20 cellular contexts compared by ENCODE assay signal in the genomic region with DNA sequence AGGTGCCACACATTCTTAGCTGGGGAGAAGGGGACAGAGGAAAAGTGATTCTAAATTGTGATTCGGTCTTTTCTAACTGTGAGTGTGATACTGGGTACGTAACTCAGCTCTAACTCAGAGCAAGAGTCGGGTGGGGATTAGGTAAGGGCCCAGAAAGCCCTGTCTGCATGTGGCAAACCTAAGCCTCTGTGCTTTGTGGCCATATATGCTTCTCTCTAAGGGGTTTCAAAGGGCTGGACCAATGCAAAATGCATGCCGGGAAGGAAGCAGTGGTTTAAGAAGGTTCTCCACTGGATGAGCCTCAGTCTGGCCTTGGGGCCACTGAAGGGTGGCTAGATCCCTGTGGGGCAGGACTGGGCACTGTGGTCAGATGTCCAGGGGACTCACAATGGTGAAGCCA.
DNase-seq lines count a peak whose midpoint lies in the region; ATAC-seq and TF ChIP-seq lines count a peak whose summit lies in the region.
"Had no signal": no experiment of that assay in that cellular context is flagged by ENCODE, and none has a peak within 500 bp of the region (broad histone marks: within the 10 kb centered on the region; RNA-seq: fewer than 3 reads in every experiment).

No MANE protein-coding gene starts in this region.

- H3K4me2 ChIP-seq in neural cell (ENCODE audit: low read length): no peak overlapping the region

- no peaks in the 10 kb centered on the region for H3F3A ChIP-seq in neural cell (ENCODE audit: insufficient read depth, low read length, poor library complexity, severe bottlenecking)

- H3K27me3 Mint-ChIP-seq in CD8-positive, alpha-beta memory T cell: no peaks in the 10 kb centered on the region
- H3K27me3 Mint-ChIP-seq: B cell had no signal

- H3K27me3 ChIP-seq in heart right ventricle (no peaks in the 10 kb centered on the region), neural cell (ENCODE audit: insufficient read depth, low read depth, low read length) (no peaks in the 10 kb centered on the region)
- H3K27me3 ChIP-seq in CD8-positive, alpha-beta memory T cell (ENCODE audit: insufficient read depth, low read length, poor library complexity, severe bottlenecking): no peaks in the 10 kb centered on the region

- no peak overlapping the region for H3K4me3 Mint-ChIP-seq in CD8-positive, alpha-beta memory T cell
- H3K4me3 Mint-ChIP-seq: B cell, CD14-positive monocyte had no signal

- H3K9ac ChIP-seq in neural cell (ENCODE audit: low read length): no peak overlapping the region

- H3K9me2 ChIP-seq in neural cell (ENCODE audit: insufficient read depth, low read length): no peaks in the 10 kb centered on the region

- no peaks in the 10 kb centered on the region for H3K9me3 Mint-ChIP-seq in CD8-positive, alpha-beta memory T cell

- H3K4me3 ChIP-seq in heart right ventricle (no peak overlapping the region), neural cell (ENCODE audit: low read length) (no peak overlapping the region)
- H3K4me3 ChIP-seq in Jurkat, Clone E6-1 (ENCODE audit: low read length): no peak overlapping the region
- no peak overlapping the region for H3K4me3 ChIP-seq in CD8-positive, alpha-beta memory T cell (ENCODE audit: low read length)
- H3K4me3 ChIP-seq: SK-N-MC had no signal

- H3K27ac ChIP-seq in heart right ventricle (peak overlapping the region in 7 of 10 donors; percentile 17 to 89 (median 69)), neural cell (ENCODE audit: low read length) (peak overlapping the region; percentile 2)
- H3K27ac ChIP-seq in CD8-positive, alpha-beta memory T cell (ENCODE audit: low read depth, low read length): no peak overlapping the region
- H3K27ac ChIP-seq: 22Rv1, HL-60, RWPE1, SK-N-MC had no signal

- ATAC-seq in heart right ventricle (no peak), HG03097 (IDR thresholded peaks at IDR 0.05; ENCODE audit: low FRiP score, unreplicated experiment) (no peak)
- ATAC-seq: HCT116 had no signal

- peaks cover 0 to 58% (median 18%) of the 10 kb centered on the region in 9 donors for H3K4me1 ChIP-seq in heart right ventricle
- no peaks in the 10 kb centered on the region for H3K4me1 ChIP-seq in CD8-positive, alpha-beta memory T cell (ENCODE audit: insufficient read depth, low read length)

- H2AFZ ChIP-seq in neural cell (ENCODE audit: low read depth, low read length): no peak overlapping the region

- POLR2A ChIA-PET in CD8-positive, alpha-beta memory T cell (lab: Charles Lee): no interaction called here

- CTCF ChIA-PET in CD8-positive, alpha-beta memory T cell (lab: Charles Lee): interaction anchor here (0.8 to 1.6 kb wide), 2 partner anchors 9 to 10 kb away, joined by 3 to 4 read pairs; no protein-coding TSS in a partner anchor

- no peak for TF ChIP-seq CTCF in heart right ventricle (IDR thresholded peaks at IDR 0.05)
- TF ChIP-seq CTCF in neural cell (IDR thresholded peaks at IDR 0.05; ENCODE audit: poor library complexity, severe bottlenecking): no peak

- H3K4me1 Mint-ChIP-seq in CD8-positive, alpha-beta memory T cell: peaks cover 0 to 25% (median 5%) of the 10 kb centered on the region in 3 donors
- H3K4me1 Mint-ChIP-seq: B cell, CD14-positive monocyte had no signal

- peak overlapping the region in 1 of 8 donors; percentile 73 for H3K27ac Mint-ChIP-seq in CD8-positive, alpha-beta memory T cell
- H3K27ac Mint-ChIP-seq: B cell had no signal

- H3K9me3 ChIP-seq in heart right ventricle (no peaks in the 10 kb centered on the region), neural cell (ENCODE audit: low read length) (no peaks in the 10 kb centered on the region)
- no peaks in the 10 kb centered on the region for H3K9me3 ChIP-seq in CD8-positive, alpha-beta memory T cell (ENCODE audit: low read length)

- intact Hi-C loops in heart right ventricle (cut with DNase I): no loop called here
- intact Hi-C loops in cardiac septum (cut with DNase I): no loop called here

- peaks cover 8 to 71% (median 20%) of the 10 kb centered on the region in 3 donors for H3K36me3 Mint-ChIP-seq in CD8-positive, alpha-beta memory T cell

- TF ChIP-seq EP300 in neural cell (conservative IDR thresholded peaks at IDR 0.05; ENCODE audit: poor library complexity, severe bottlenecking): no peak

- H4K20me1 ChIP-seq in neural cell (ENCODE audit: insufficient read depth): no peaks in the 10 kb centered on the region

- no peaks in the 10 kb centered on the region for H3K79me2 ChIP-seq in neural cell (replicated peaks; ENCODE audit: insufficient read depth, low read length)

- no peak for TF ChIP-seq RAD21 in neural cell (conservative IDR thresholded peaks at IDR 0.05)

- peaks cover 0 to 89% (median 9%) of the 10 kb centered on the region in 9 donors for H3K36me3 ChIP-seq in heart right ventricle
- no peaks in the 10 kb centered on the region for H3K36me3 ChIP-seq in neural cell (ENCODE audit: insufficient read depth, low read length)
- no peaks in the 10 kb centered on the region for H3K36me3 ChIP-seq in CD8-positive, alpha-beta memory T cell (ENCODE audit: insufficient read depth, low read length)

- peak; percentile 13 for DNase-seq in NCI-H82 (lab: John Stamatoyannopoulos, UW)
- DNase-seq in NCI-H82 treated with DMSO at 0.1 percent for 48 hours (lab: John Stamatoyannopoulos, UW; ENCODE audit: unreplicated experiment): no peak
- DNase-seq in heart right ventricle: no peak
- no peak for DNase-seq in cardiac septum (ENCODE audit: low spot score)
- peak; percentile 29 for DNase-seq in Jurkat, Clone E6-1 (ENCODE audit: low read depth, low spot score)
- DNase-seq in CD8-positive, alpha-beta memory T cell: no peak
- DNase-seq: DMS153, NCI-H1694, NCI-H2029 treated with DMSO at 0.1 percent for 48 hours, NCI-H526, SIG-M5 had no signal

- 91% methylated on average over 4 of the region's 4 CpGs for WGBS in heart right ventricle, 2 donors

TF ChIP-seq in neural cell, 6 proteins besides CTCF, POLR2A, EP300 and RAD21:
- no peak for TF ChIP-seq POLR2AphosphoS5 (IDR thresholded peaks at IDR 0.05)
- TF ChIP-seq REST (IDR thresholded peaks at IDR 0.05; ENCODE audit: borderline replicate concordance): no peak
- no peak for TF ChIP-seq EZH2 (IDR thresholded peaks at IDR 0.05; ENCODE audit: borderline replicate concordance, insufficient read depth, low read length, poor library complexity, severe bottlenecking)
- TF ChIP-seq SMC3 (conservative IDR thresholded peaks at IDR 0.05; ENCODE audit: poor library complexity): no peak
- TF ChIP-seq MXI1 (conservative IDR thresholded peaks at IDR 0.05; ENCODE audit: poor library complexity, severe bottlenecking): no peak
- TF ChIP-seq TAF1 (IDR thresholded peaks at IDR 0.05; ENCODE audit: low read depth): no peak
TF ChIP-seq in neural cell: peak in this region for 0.

Comparison
In these comparisons a context has a peak if more than half of its experiments do, and no peak if none do; other contexts are left out.
1. DNase-seq: peak in NCI-H82 (single experiment) and Jurkat, Clone E6-1 (single experiment); none in NCI-H82 treated with DMSO at 0.1 percent for 48 hours (single experiment), heart right ventricle (0 of 2), cardiac septum (single experiment) and CD8-positive, alpha-beta memory T cell (0 of 5).